8 cellular contexts compared by ENCODE assay signal in genomic region chr1:154998818-154999650, GRCh38. TPM values are rescaled to one million over a fixed set of nuclear protein-coding genes. Genes with fewer than 3 reads are reported as not detected.
DNase-seq lines count a peak whose midpoint lies in the region; FAIRE-seq and TF ChIP-seq lines count a peak whose summit lies in the region.

No MANE protein-coding gene starts in this region.

- H3K27ac ChIP-seq in endodermal cell (ENCODE audit: low read depth, low read length) = no peak overlapping the region

- H3K27me3 ChIP-seq in endodermal cell (ENCODE audit: control insufficient read depth, insufficient read depth, low read length, poor library complexity, severe bottlenecking) (no peaks in the 10 kb centered on the region), mucosa of stomach (ENCODE audit: control insufficient read depth, insufficient read depth, low read length) (no peaks in the 10 kb centered on the region)

- no peaks in the 10 kb centered on the region for H3K4me1 ChIP-seq in endodermal cell (ENCODE audit: control insufficient read depth, insufficient read depth, low read length)
- H3K4me1 ChIP-seq in mucosa of stomach (ENCODE audit: control insufficient read depth, insufficient read depth, low read length) = peaks cover 30% of the 10 kb centered on the region

- H3K4me3 ChIP-seq in endodermal cell (ENCODE audit: low read length) (no peak overlapping the region), mucosa of stomach (ENCODE audit: low read length) (no peak overlapping the region)

- H3K36me3 Mint-ChIP-seq in endodermal cell (ENCODE audit: low read depth) = no peaks in the 10 kb centered on the region
- no peaks in the 10 kb centered on the region for H3K36me3 Mint-ChIP-seq in stimulated activated naive CD8-positive, alpha-beta T cell treated with anti-CD3 and anti-CD28 coated beads, Interleukin-15, Interleukin-2, amounts not matched to agents 100 ng/mL and 50 ng/mL, for 24 hours (ENCODE audit: low read depth)

- no peak overlapping the region for H3K9ac ChIP-seq in endodermal cell (ENCODE audit: extremely low read depth, low read length, poor library complexity, severe bottlenecking)
- H3K9ac ChIP-seq in mucosa of stomach (ENCODE audit: low read length) = peak overlapping the region; percentile 38

- in situ Hi-C loops in ACHN (cut with HindIII; ENCODE audit: low pct_ligation_motif_present, low pct_unique_long_range_greater_than_20kb, low sequenced_read_pairs) = no loop called here

- H3K9me3 ChIP-seq in endodermal cell (ENCODE audit: control insufficient read depth, low read length) = no peaks in the 10 kb centered on the region
- no peaks in the 10 kb centered on the region for H3K9me3 ChIP-seq in mucosa of stomach (ENCODE audit: control insufficient read depth, low read length)

- peak overlapping the region; percentile 93 for H3K4me3 Mint-ChIP-seq in endodermal cell
- H3K4me3 Mint-ChIP-seq in stimulated activated naive CD8-positive, alpha-beta T cell treated with anti-CD3 and anti-CD28 coated beads, Interleukin-15, Interleukin-2, amounts not matched to agents 100 ng/mL and 50 ng/mL, for 24 hours = peak overlapping the region; percentile 70

- H3K36me3 ChIP-seq in endodermal cell (ENCODE audit: control insufficient read depth, insufficient read depth, low read length) (no peaks in the 10 kb centered on the region), mucosa of stomach (ENCODE audit: control insufficient read depth, insufficient read depth, low read length) (no peaks in the 10 kb centered on the region)

- WGBS in endodermal cell (ENCODE audit: insufficient coverage in 1 of 2, insufficient read length in 1 of 2), 2 experiments = 20 to 53% methylated on average over 16 to 50 of the region's 50 CpGs

- no peaks in the 10 kb centered on the region for H3K9me3 Mint-ChIP-seq in endodermal cell
- H3K9me3 Mint-ChIP-seq in stimulated activated naive CD8-positive, alpha-beta T cell treated with anti-CD3 and anti-CD28 coated beads, Interleukin-15, Interleukin-2, amounts not matched to agents 100 ng/mL and 50 ng/mL, for 24 hours = no peaks in the 10 kb centered on the region

- peak overlapping the region; percentile 70 for H3K27ac Mint-ChIP-seq in endodermal cell
- peak overlapping the region; percentile 92 for H3K27ac Mint-ChIP-seq in stimulated activated naive CD8-positive, alpha-beta T cell treated with anti-CD3 and anti-CD28 coated beads, Interleukin-15, Interleukin-2, amounts not matched to agents 100 ng/mL and 50 ng/mL, for 24 hours

- peak; percentile 85 for FAIRE-seq in GM18507 (lab: Jason Lieb, UNC)

- peaks cover 6% of the 10 kb centered on the region for H3K27me3 Mint-ChIP-seq in endodermal cell (ENCODE audit: insufficient read depth)
- peaks cover 7% of the 10 kb centered on the region for H3K27me3 Mint-ChIP-seq in stimulated activated naive CD8-positive, alpha-beta T cell treated with anti-CD3 and anti-CD28 coated beads, Interleukin-15, Interleukin-2, amounts not matched to agents 100 ng/mL and 50 ng/mL, for 24 hours

- peaks cover 10% of the 10 kb centered on the region for H3K4me1 Mint-ChIP-seq in endodermal cell
- peaks cover 36% of the 10 kb centered on the region for H3K4me1 Mint-ChIP-seq in stimulated activated naive CD8-positive, alpha-beta T cell treated with anti-CD3 and anti-CD28 coated beads, Interleukin-15, Interleukin-2, amounts not matched to agents 100 ng/mL and 50 ng/mL, for 24 hours (ENCODE audit: low read depth)

- peak; percentile 76 for DNase-seq in ACHN
- DNase-seq in GM18507 (ENCODE audit: extremely low spot score, insufficient read length, low read depth) = no peak
- peak; percentile 37 for DNase-seq in NCI-H748 treated with DMSO at 0.1 percent for 48 hours (lab: John Stamatoyannopoulos, UW)
- peak; percentile 65 to 76 (median 70) for DNase-seq in activated CD8-positive, alpha-beta memory T cell treated with anti-CD3 and anti-CD28 coated beads for 48 hours (ENCODE audit: low read depth in 2 of 3, low spot score in 2 of 3)
- DNase-seq in endodermal cell = peak; percentile 94
- DNase-seq in mucosa of gallbladder (ENCODE audit: low spot score) = no peak

- peak; percentile 94 for TF ChIP-seq CTCF in endodermal cell (conservative IDR thresholded peaks at IDR 0.05)

RNA-seq across cellular contexts. Expression of gene ZBTB7B, which starts 3.6 kb away (rescaled TPM):
- total RNA-seq in endodermal cell (10 to 100 TPM; 21.2 to 23.3 TPM), mucosa of gallbladder (122 TPM)
- 7.4 TPM for polyA plus RNA-seq in endodermal cell (2013, experiment 1 of 2)
- polyA plus RNA-seq in endodermal cell (2013, experiment 2 of 2) = 7.0 TPM

RNA-seq across cellular contexts. Expression of gene LENEP, which starts 5.6 kb away (rescaled TPM):
- total RNA-seq in endodermal cell (1 to 10 TPM in 1 of 2 donors, not detected in 1; 2.0 TPM), mucosa of gallbladder (not detected)
- not detected for polyA plus RNA-seq in endodermal cell (2013, experiment 1 of 2)
- polyA plus RNA-seq in endodermal cell (2013, experiment 2 of 2) = not detected

RNA-seq across cellular contexts. Expression of gene FLAD1, which starts 15.9 kb away (rescaled TPM):
- total RNA-seq in endodermal cell = 10 to 100 TPM; 61.9 to 65.0 TPM
- 54.8 TPM for polyA plus RNA-seq in endodermal cell (2013, experiment 1 of 2)
- 47.4 TPM for polyA plus RNA-seq in endodermal cell (2013, experiment 2 of 2)
- total RNA-seq in mucosa of gallbladder = 37.9 TPM

RNA-seq across cellular contexts. Expression of gene CKS1B, which starts 24.6 kb away (rescaled TPM):
- 100 to 1,000 TPM; 145 to 229 TPM for total RNA-seq in endodermal cell
- polyA plus RNA-seq in endodermal cell (2013, experiment 1 of 2) = 355 TPM
- polyA plus RNA-seq in endodermal cell (2013, experiment 2 of 2) = 371 TPM
- total RNA-seq in mucosa of gallbladder = 27.1 TPM

RNA-seq across cellular contexts. Expression of gene SHC1, which starts 28.5 kb away (rescaled TPM):
- 100 to 1,000 TPM; 157 to 231 TPM for total RNA-seq in endodermal cell
- polyA plus RNA-seq in endodermal cell (2013, experiment 1 of 2) = 134 TPM
- polyA plus RNA-seq in endodermal cell (2013, experiment 2 of 2) = 135 TPM
- total RNA-seq in mucosa of gallbladder = 123 TPM

Comparison
In these comparisons a context has a peak if more than half of its experiments do, and no peak if none do; other contexts are left out.
1. DNase-seq: peak in ACHN (single experiment), NCI-H748 treated with DMSO at 0.1 percent for 48 hours (single experiment), activated CD8-positive, alpha-beta memory T cell treated with anti-CD3 and anti-CD28 coated beads for 48 hours (3 of 3) and endodermal cell (single experiment); none in GM18507 (single experiment) and mucosa of gallbladder (single experiment).